In the genomic region with DNA sequence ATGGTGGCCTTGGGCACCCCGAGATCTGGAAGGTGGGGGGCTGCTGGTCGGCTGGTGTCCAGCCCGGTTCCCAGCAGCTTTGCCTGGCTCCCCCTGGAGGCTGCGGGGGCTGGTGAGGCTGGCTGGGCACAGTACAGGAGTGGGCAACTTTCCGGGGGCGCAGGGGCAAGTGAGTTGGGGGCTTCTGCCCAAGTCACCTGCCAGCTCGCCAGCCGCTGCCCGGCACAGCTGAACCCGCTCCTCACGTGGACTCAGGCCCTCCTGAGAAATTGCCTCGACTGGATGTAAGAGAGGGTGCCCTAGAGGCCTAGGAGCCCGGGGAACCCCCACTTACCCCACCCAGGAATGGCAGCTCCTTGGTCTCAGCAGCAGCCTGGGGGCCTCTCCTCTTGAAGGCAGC, we compare ENCODE assay signal across 12 cellular contexts. TPM values are rescaled to one million over a fixed set of nuclear protein-coding genes. Genes with fewer than 3 reads are reported as not detected.
"Had no signal": no experiment of that assay in that cellular context is flagged by ENCODE, and none has a peak within 500 bp of the region (broad histone marks: within the 10 kb centered on the region; RNA-seq: fewer than 3 reads in every experiment).

No MANE protein-coding gene starts in this region.

- DNase-seq: GM23248, GOT3, H7, Karpas-422, KBM-7 had no signal

- H3K27ac ChIP-seq: GM23248, HL-60, KMS-11 had no signal

- ATAC-seq: HepG2 had no signal

- H3K4me3 ChIP-seq: GM23248, HAP-1 had no signal

- H3K4me2 ChIP-seq: KMS-11 had no signal

- H3K9ac ChIP-seq: GM23248, KMS-11 had no signal

- H2AFZ ChIP-seq: GM23248 had no signal

- H3K9me3 ChIP-seq: HAP-1 had no signal

- H3K4me1 ChIP-seq: HAP-1 had no signal

- H3K36me3 ChIP-seq: HAP-1 had no signal

RNA-seq across cellular contexts. Expression of a gene that starts 15.4 kb away (rescaled TPM):
- total RNA-seq: GM23248, H4, HepG2, HT1080 had no signal
- polyA plus RNA-seq: GM23248, HepG2, IgD-negative memory B cell had no signal

RNA-seq across cellular contexts. Expression of a gene that starts 18.1 kb away (rescaled TPM):
- total RNA-seq: GM23248, H4, H7, HT1080 had no signal
- polyA plus RNA-seq: GM23248, IgD-negative memory B cell had no signal

RNA-seq across cellular contexts. Expression of a gene that starts 54.3 kb away (rescaled TPM):
- total RNA-seq: GM23248, H4, H7, HepG2, HT1080 had no signal
- polyA plus RNA-seq: GM23248, HepG2, IgD-negative memory B cell had no signal
